ENCODE assay signal across 1 cellular context in the genomic region with DNA sequence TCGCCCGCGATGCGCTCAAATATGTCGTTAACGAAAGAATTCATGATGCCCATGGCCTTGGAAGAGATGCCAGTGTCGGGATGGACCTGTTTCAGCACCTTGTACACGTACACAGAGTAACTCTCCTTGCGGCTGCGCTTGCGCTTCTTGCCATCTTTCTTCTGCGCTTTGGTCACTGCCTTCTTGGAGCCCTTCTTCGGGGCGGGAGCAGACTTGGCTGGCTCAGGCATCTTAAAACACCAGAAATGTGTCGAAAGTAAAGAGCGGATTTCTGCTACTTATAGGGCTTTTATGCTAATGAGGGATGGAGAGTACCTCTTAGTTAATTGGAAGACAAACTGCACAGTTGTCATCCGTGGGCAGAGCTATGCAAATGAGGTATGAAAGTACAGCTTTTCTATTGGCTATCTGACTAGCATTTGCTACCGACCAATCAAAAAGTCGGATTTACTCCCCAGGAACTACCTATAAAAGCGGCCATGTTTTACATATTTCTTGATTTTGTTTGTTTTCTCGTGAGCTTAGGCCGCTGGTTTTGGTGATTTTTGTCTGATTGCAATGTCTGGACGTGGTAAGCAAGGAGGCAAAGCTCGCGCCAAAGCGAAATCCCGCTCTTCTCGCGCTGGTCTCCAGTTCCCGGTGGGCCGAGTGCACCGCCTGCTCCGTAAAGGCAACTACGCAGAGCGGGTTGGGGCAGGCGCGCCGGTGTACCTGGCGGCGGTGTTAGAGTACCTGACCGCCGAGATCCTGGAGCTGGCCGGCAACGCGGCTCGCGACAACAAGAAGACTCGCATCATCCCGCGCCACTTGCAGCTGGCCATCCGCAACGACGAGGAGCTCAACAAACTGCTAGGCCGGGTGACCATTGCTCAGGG.
A peak's percentile ranks its signal among the peaks of the same experiment; 100 is the strongest.
TF ChIP-seq lines count a peak whose summit lies in the region.

No MANE protein-coding gene starts in this region.

TF ChIP-seq in K562, 482 proteins besides CTCF, POLR2A, EP300 and RAD21 (continued from another document and continues in another):
- TF ChIP-seq, protein P1, sequence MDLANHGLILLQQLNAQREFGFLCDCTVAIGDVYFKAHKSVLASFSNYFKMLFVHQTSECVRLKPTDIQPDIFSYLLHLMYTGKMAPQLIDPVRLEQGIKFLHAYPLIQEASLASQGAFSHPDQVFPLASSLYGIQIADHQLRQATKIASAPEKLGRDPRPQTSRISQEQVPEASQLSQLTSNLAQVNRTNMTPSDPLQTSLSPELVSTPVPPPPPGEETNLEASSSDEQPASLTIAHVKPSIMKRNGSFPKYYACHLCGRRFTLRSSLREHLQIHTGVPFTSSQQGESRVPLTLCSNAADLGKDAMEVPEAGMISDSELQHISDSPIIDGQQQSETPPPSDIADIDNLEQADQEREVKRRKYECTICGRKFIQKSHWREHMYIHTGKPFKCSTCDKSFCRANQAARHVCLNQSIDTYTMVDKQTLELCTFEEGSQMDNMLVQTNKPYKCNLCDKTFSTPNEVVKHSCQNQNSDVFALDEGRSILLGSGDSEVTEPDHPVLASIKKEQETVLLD (IDR thresholded peaks at IDR 0.05), result peak; percentile 80
- TF ChIP-seq, protein P2, sequence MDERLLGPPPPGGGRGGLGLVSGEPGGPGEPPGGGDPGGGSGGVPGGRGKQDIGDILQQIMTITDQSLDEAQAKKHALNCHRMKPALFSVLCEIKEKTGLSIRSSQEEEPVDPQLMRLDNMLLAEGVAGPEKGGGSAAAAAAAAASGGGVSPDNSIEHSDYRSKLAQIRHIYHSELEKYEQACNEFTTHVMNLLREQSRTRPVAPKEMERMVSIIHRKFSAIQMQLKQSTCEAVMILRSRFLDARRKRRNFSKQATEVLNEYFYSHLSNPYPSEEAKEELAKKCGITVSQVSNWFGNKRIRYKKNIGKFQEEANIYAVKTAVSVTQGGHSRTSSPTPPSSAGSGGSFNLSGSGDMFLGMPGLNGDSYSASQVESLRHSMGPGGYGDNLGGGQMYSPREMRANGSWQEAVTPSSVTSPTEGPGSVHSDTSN (CRISPR knock-in tag; IDR thresholded peaks at IDR 0.05; ENCODE audit: low read depth), result 0 out of 2 replicates have a peak, but pooled peaks have one; percentile 10
- TF ChIP-seq, protein P2 (tag; conservative IDR thresholded peaks at IDR 0.05; ENCODE audit: low read depth), result no peak
- TF ChIP-seq MXI1 (IDR thresholded peaks at IDR 0.05; ENCODE audit: low read depth, low read length) (peak; percentile 63), MIER1 (IDR thresholded peaks at IDR 0.05; ENCODE audit: low read depth) (no peak), FOXA1 (IDR thresholded peaks at IDR 0.05; ENCODE audit: borderline replicate concordance) (no peak), HMG20B (CRISPR knock-in tag; IDR thresholded peaks at IDR 0.05) (no peak), POLR2AphosphoS2 (IDR thresholded peaks at IDR 0.05; ENCODE audit: low read length) (peak; percentile 95), NCOA6 (IDR thresholded peaks at IDR 0.05) (no peak), EHMT2 (IDR thresholded peaks at IDR 0.05) (no peak), ETV5 (CRISPR knock-in tag; IDR thresholded peaks at IDR 0.05; ENCODE audit: low read depth) (peak; percentile 47; the same call in 1 of the 2 replicates), ILK (tag; IDR thresholded peaks at IDR 0.05; ENCODE audit: borderline replicate concordance, low read depth) (no peak), SNIP1 (IDR thresholded peaks at IDR 0.05; ENCODE audit: low read depth) (no peak), EWSR1 (IDR thresholded peaks at IDR 0.05; ENCODE audit: borderline replicate concordance, low read depth, partially characterized antibody) (no peak), HNRNPK (IDR thresholded peaks at IDR 0.05; ENCODE audit: low read depth, low read length, poor library complexity, severe bottlenecking) (no peak), ZNF23 (CRISPR knock-in tag; IDR thresholded peaks at IDR 0.05) (no peak), SMC3 (conservative IDR thresholded peaks at IDR 0.05; ENCODE audit: insufficient read depth, low read depth, low read length) (no peak), SREBF1 (IDR thresholded peaks at IDR 0.05; ENCODE audit: borderline replicate concordance, low read depth, low read length) (no peak), DPF2 (IDR thresholded peaks at IDR 0.05) (no peak), CEBPG (CRISPR knock-in tag; IDR thresholded peaks at IDR 0.05) (no peak), CEBPG (tag; conservative IDR thresholded peaks at IDR 0.05 in 1 of 2, IDR thresholded peaks at IDR 0.05 in 1 of 2) (no peak), TAF7 (tag; IDR thresholded peaks at IDR 0.05) (peak; percentile 89), BCOR (IDR thresholded peaks at IDR 0.05) (peak; percentile 65), NCOA1 (IDR thresholded peaks at IDR 0.05; ENCODE audit: low read depth) (0 out of 2 replicates have a peak, but pooled peaks have one; percentile 26), PHF21A (IDR thresholded peaks at IDR 0.05; ENCODE audit: borderline replicate concordance, low read depth) (no peak), FOS (IDR thresholded peaks at IDR 0.05; ENCODE audit: extremely low read depth, insufficient read length) (peak; percentile 87)
- TF ChIP-seq, protein P3, sequence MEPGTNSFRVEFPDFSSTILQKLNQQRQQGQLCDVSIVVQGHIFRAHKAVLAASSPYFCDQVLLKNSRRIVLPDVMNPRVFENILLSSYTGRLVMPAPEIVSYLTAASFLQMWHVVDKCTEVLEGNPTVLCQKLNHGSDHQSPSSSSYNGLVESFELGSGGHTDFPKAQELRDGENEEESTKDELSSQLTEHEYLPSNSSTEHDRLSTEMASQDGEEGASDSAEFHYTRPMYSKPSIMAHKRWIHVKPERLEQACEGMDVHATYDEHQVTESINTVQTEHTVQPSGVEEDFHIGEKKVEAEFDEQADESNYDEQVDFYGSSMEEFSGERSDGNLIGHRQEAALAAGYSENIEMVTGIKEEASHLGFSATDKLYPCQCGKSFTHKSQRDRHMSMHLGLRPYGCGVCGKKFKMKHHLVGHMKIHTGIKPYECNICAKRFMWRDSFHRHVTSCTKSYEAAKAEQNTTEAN (CRISPR knock-in tag; IDR thresholded peaks at IDR 0.05), result no peak; the same call in 1 of the 2 replicates
- TF ChIP-seq, protein P4, sequence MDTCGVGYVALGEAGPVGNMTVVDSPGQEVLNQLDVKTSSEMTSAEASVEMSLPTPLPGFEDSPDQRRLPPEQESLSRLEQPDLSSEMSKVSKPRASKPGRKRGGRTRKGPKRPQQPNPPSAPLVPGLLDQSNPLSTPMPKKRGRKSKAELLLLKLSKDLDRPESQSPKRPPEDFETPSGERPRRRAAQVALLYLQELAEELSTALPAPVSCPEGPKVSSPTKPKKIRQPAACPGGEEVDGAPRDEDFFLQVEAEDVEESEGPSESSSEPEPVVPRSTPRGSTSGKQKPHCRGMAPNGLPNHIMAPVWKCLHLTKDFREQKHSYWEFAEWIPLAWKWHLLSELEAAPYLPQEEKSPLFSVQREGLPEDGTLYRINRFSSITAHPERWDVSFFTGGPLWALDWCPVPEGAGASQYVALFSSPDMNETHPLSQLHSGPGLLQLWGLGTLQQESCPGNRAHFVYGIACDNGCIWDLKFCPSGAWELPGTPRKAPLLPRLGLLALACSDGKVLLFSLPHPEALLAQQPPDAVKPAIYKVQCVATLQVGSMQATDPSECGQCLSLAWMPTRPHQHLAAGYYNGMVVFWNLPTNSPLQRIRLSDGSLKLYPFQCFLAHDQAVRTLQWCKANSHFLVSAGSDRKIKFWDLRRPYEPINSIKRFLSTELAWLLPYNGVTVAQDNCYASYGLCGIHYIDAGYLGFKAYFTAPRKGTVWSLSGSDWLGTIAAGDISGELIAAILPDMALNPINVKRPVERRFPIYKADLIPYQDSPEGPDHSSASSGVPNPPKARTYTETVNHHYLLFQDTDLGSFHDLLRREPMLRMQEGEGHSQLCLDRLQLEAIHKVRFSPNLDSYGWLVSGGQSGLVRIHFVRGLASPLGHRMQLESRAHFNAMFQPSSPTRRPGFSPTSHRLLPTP (IDR thresholded peaks at IDR 0.05; ENCODE audit: borderline replicate concordance, extremely low read depth, insufficient read length), result no peak
- TF ChIP-seq, protein P5, sequence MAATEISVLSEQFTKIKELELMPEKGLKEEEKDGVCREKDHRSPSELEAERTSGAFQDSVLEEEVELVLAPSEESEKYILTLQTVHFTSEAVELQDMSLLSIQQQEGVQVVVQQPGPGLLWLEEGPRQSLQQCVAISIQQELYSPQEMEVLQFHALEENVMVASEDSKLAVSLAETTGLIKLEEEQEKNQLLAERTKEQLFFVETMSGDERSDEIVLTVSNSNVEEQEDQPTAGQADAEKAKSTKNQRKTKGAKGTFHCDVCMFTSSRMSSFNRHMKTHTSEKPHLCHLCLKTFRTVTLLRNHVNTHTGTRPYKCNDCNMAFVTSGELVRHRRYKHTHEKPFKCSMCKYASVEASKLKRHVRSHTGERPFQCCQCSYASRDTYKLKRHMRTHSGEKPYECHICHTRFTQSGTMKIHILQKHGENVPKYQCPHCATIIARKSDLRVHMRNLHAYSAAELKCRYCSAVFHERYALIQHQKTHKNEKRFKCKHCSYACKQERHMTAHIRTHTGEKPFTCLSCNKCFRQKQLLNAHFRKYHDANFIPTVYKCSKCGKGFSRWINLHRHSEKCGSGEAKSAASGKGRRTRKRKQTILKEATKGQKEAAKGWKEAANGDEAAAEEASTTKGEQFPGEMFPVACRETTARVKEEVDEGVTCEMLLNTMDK (IDR thresholded peaks at IDR 0.05; ENCODE audit: borderline replicate concordance, insufficient read depth, low read depth, low read length, poor library complexity, severe bottlenecking), result no peak
- TF ChIP-seq, protein P6, sequence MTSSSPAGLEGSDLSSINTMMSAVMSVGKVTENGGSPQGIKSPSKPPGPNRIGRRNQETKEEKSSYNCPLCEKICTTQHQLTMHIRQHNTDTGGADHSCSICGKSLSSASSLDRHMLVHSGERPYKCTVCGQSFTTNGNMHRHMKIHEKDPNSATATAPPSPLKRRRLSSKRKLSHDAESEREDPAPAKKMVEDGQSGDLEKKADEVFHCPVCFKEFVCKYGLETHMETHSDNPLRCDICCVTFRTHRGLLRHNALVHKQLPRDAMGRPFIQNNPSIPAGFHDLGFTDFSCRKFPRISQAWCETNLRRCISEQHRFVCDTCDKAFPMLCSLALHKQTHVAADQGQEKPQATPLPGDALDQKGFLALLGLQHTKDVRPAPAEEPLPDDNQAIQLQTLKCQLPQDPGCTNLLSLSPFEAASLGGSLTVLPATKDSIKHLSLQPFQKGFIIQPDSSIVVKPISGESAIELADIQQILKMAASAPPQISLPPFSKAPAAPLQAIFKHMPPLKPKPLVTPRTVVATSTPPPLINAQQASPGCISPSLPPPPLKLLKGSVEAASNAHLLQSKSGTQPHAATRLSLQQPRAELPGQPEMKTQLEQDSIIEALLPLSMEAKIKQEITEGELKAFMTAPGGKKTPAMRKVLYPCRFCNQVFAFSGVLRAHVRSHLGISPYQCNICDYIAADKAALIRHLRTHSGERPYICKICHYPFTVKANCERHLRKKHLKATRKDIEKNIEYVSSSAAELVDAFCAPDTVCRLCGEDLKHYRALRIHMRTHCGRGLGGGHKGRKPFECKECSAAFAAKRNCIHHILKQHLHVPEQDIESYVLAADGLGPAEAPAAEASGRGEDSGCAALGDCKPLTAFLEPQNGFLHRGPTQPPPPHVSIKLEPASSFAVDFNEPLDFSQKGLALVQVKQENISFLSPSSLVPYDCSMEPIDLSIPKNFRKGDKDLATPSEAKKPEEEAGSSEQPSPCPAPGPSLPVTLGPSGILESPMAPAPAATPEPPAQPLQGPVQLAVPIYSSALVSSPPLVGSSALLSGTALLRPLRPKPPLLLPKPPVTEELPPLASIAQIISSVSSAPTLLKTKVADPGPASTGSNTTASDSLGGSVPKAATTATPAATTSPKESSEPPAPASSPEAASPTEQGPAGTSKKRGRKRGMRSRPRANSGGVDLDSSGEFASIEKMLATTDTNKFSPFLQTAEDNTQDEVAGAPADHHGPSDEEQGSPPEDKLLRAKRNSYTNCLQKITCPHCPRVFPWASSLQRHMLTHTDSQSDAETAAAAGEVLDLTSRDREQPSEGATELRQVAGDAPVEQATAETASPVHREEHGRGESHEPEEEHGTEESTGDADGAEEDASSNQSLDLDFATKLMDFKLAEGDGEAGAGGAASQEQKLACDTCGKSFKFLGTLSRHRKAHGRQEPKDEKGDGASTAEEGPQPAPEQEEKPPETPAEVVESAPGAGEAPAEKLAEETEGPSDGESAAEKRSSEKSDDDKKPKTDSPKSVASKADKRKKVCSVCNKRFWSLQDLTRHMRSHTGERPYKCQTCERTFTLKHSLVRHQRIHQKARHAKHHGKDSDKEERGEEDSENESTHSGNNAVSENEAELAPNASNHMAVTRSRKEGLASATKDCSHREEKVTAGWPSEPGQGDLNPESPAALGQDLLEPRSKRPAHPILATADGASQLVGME (CRISPR knock-in tag; IDR thresholded peaks at IDR 0.05), result no peak; the same call in 1 of the 2 replicates
- TF ChIP-seq, protein P7, sequence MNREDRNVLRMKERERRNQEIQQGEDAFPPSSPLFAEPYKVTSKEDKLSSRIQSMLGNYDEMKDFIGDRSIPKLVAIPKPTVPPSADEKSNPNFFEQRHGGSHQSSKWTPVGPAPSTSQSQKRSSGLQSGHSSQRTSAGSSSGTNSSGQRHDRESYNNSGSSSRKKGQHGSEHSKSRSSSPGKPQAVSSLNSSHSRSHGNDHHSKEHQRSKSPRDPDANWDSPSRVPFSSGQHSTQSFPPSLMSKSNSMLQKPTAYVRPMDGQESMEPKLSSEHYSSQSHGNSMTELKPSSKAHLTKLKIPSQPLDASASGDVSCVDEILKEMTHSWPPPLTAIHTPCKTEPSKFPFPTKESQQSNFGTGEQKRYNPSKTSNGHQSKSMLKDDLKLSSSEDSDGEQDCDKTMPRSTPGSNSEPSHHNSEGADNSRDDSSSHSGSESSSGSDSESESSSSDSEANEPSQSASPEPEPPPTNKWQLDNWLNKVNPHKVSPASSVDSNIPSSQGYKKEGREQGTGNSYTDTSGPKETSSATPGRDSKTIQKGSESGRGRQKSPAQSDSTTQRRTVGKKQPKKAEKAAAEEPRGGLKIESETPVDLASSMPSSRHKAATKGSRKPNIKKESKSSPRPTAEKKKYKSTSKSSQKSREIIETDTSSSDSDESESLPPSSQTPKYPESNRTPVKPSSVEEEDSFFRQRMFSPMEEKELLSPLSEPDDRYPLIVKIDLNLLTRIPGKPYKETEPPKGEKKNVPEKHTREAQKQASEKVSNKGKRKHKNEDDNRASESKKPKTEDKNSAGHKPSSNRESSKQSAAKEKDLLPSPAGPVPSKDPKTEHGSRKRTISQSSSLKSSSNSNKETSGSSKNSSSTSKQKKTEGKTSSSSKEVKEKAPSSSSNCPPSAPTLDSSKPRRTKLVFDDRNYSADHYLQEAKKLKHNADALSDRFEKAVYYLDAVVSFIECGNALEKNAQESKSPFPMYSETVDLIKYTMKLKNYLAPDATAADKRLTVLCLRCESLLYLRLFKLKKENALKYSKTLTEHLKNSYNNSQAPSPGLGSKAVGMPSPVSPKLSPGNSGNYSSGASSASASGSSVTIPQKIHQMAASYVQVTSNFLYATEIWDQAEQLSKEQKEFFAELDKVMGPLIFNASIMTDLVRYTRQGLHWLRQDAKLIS (CRISPR knock-in tag; IDR thresholded peaks at IDR 0.05), result peak; percentile 100
